Comparison of ENCODE assay signal across 26 cellular contexts in the genomic region with DNA sequence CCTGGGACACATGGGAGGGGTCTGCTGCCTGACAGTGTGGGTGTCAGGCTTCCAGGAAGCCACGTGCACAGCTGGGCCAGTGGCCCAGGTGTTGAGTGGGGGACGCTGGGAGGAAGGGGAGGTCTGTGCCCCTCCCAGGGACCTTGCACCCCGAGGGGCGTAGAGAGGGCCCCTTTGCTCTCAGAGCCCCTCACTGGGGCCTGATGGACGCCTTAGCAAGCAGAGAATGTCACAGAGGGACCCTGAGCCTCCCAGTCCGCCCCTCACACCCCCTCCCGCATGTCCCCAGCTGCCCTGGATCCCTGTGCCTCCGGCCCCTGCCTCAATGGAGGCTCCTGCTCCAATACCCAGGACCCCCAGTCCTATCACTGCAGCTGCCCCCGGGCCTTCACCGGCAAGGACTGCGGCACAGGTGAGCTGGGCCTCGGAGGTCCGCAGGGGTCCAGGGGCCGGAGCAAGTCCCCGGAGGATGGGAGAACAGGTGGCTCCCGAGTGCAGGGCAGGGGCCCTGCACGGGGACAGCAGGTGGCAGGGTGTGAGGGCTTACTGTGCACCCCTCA. TPM values are rescaled to one million over a fixed set of nuclear protein-coding genes. Genes with fewer than 3 reads are reported as not detected.
DNase-seq lines count a peak whose midpoint lies in the region; ATAC-seq, FAIRE-seq and TF ChIP-seq lines count a peak whose summit lies in the region.
"Had no signal": no experiment of that assay in that cellular context is flagged by ENCODE, and none has a peak within 500 bp of the region (broad histone marks: within the 10 kb centered on the region; RNA-seq: fewer than 3 reads in every experiment).

No MANE protein-coding gene starts in this region.

- H3K36me3 ChIP-seq in DOHH2 (ENCODE audit: control insufficient read depth, low read length) (no peaks in the 10 kb centered on the region), PC-9 (ENCODE audit: low read depth) (no peaks in the 10 kb centered on the region), HepG2 (replicated peaks in 1 of 2; ENCODE audit: control insufficient read depth in 1 of 2, insufficient read depth in 2 of 2, low read length in 2 of 2) (no peaks in the 10 kb centered on the region; a peak in 1 of 5 replicates), endodermal cell (ENCODE audit: control insufficient read depth, insufficient read depth, low read length) (no peaks in the 10 kb centered on the region)
- H3K36me3 ChIP-seq in CD8-positive, alpha-beta memory T cell (ENCODE audit: insufficient read depth, low read length): no peaks in the 10 kb centered on the region
- H3K36me3 ChIP-seq: esophagus muscularis mucosa, neural progenitor cell, tibial artery had no signal

- H3K4me2 ChIP-seq in A549: peak overlapping the region; percentile 58
- H3K4me2 ChIP-seq in DOHH2 (ENCODE audit: low read length): no peak overlapping the region
- H3K4me2 ChIP-seq in PC-9: no peak overlapping the region
- peak overlapping the region; percentile 96 for H3K4me2 ChIP-seq in HepG2 (ENCODE audit: low read depth, low read length)
- H3K4me2 ChIP-seq: hepatocyte, neural progenitor cell had no signal

- H3K9me3 ChIP-seq in A549 (no peaks in the 10 kb centered on the region), DOHH2 (ENCODE audit: control insufficient read depth, insufficient read depth, low read length) (no peaks in the 10 kb centered on the region), PC-9 (ENCODE audit: insufficient read depth, low read depth) (no peaks in the 10 kb centered on the region), HepG2 (ENCODE audit: low read length) (no peaks in the 10 kb centered on the region), endodermal cell (ENCODE audit: control insufficient read depth, low read length) (no peaks in the 10 kb centered on the region)
- no peaks in the 10 kb centered on the region for H3K9me3 ChIP-seq in CD8-positive, alpha-beta memory T cell (ENCODE audit: low read length)
- H3K9me3 ChIP-seq: mucosa of descending colon, tibial artery had no signal

- H3K27ac ChIP-seq in A549 (no peak overlapping the region), DOHH2 (ENCODE audit: low read depth, low read length) (no peak overlapping the region), PC-9 (no peak overlapping the region), HepG2 (ENCODE audit: extremely low read length, insufficient read depth, low read length) (no peak overlapping the region), endodermal cell (ENCODE audit: low read depth, low read length) (no peak overlapping the region)
- no peak overlapping the region for H3K27ac ChIP-seq in CD8-positive, alpha-beta memory T cell (ENCODE audit: low read depth, low read length)
- H3K27ac ChIP-seq: esophagus muscularis mucosa, hepatocyte, neural progenitor cell, tibial artery had no signal

- no peak for TF ChIP-seq POLR2A in A549 (IDR thresholded peaks at IDR 0.05; ENCODE audit: low read length)
- no peak for TF ChIP-seq POLR2A in HepG2 (IDR thresholded peaks at IDR 0.05; ENCODE audit: insufficient read depth in 1 of 2, low read depth in 2 of 2, low read length in 2 of 2)

- no peak overlapping the region for H3K27ac Mint-ChIP-seq in endodermal cell
- peak overlapping the region in 1 of 8 donors; percentile 38 for H3K27ac Mint-ChIP-seq in CD8-positive, alpha-beta memory T cell
- H3K27ac Mint-ChIP-seq: activated naive CD8-positive, alpha-beta T cell treated with anti-CD3 and anti-CD28 coated beads, Interleukin-2, amount 50 U/mL, for 24 hours; CD8-positive, alpha-beta T cell; effector memory CD8-positive, alpha-beta T cell; immature natural killer cell; neural progenitor cell; stimulated activated naive CD8-positive, alpha-beta T cell treated with anti-CD3 and anti-CD28 coated beads, Interleukin-15, amount 100 ng/mL, for 72 hours had no signal

- H3K4me1 Mint-ChIP-seq in endodermal cell: no peaks in the 10 kb centered on the region
- H3K4me1 Mint-ChIP-seq in CD8-positive, alpha-beta memory T cell: no peaks in the 10 kb centered on the region
- H3K4me1 Mint-ChIP-seq: activated naive CD8-positive, alpha-beta T cell treated with anti-CD3 and anti-CD28 coated beads, Interleukin-2, amount 50 U/mL, for 24 hours; immature natural killer cell; stimulated activated naive CD8-positive, alpha-beta T cell treated with anti-CD3 and anti-CD28 coated beads, Interleukin-15, amount 100 ng/mL, for 72 hours had no signal

- H3K9me2 ChIP-seq in DOHH2 (replicated peaks; ENCODE audit: control insufficient read depth, low read length) (no peaks in the 10 kb centered on the region), PC-9 (ENCODE audit: insufficient read depth) (no peaks in the 10 kb centered on the region)

- ATAC-seq in A549 (peak in 1 of 2 experiments; percentile 9; a peak in 2 of 6 replicates), HepG2 (no peak)

- H3K4me3 ChIP-seq in A549 (no peak overlapping the region), DOHH2 (ENCODE audit: low read length) (no peak overlapping the region), PC-9 (no peak overlapping the region), HepG2 (replicated peaks in 1 of 3; ENCODE audit: insufficient read depth in 1 of 3, low read depth in 2 of 3, low read length in 3 of 3) (peak overlapping the region in 1 of 3 experiments; percentile 71; a peak in 1 of 6 replicates), endodermal cell (ENCODE audit: low read length) (no peak overlapping the region)
- no peak overlapping the region for H3K4me3 ChIP-seq in CD8-positive, alpha-beta memory T cell (ENCODE audit: low read length)
- H3K4me3 ChIP-seq: esophagus muscularis mucosa, hepatocyte, mucosa of descending colon, neural progenitor cell, tibial artery had no signal

- POLR2A ChIA-PET in A549 (lab: Yijun Ruan, JAX): no interaction called here
- POLR2A ChIA-PET in PC-9 (lab: Charles Lee; ENCODE audit: unreplicated experiment): no interaction called here
- POLR2A ChIA-PET in HepG2 (lab: Yijun Ruan, JAX): interaction anchor here (1.9 to 3.5 kb wide), 2 partner anchors 89 to 98 kb away, joined by 6 to 22 read pairs; no protein-coding TSS in a partner anchor
- POLR2A ChIA-PET in CD8-positive, alpha-beta memory T cell (lab: Charles Lee): no interaction called here

- H3K9ac ChIP-seq in HepG2 (ENCODE audit: insufficient read depth, low read depth, low read length) (0 out of 2 replicates have a peak overlapping the region, but pooled peaks have one; percentile 75), endodermal cell (ENCODE audit: extremely low read depth, low read length, poor library complexity, severe bottlenecking) (no peak overlapping the region)
- H3K9ac ChIP-seq: neural progenitor cell had no signal

- intact Hi-C loops in PC-9 (cut with micrococcal nuclease; ENCODE audit: unreplicated experiment) (loop anchor here (1.0 to 5.0 kb wide), 4 partner anchors 37 to 251 kb away; no protein-coding TSS in a partner anchor), HepG2 (cut with micrococcal nuclease; ENCODE audit: unreplicated experiment) (loop anchor here (1.0 to 5.0 kb wide), 5 partner anchors 37 to 337 kb away; a partner anchor contains a TSS)

- H4K20me1 ChIP-seq in DOHH2 (ENCODE audit: control insufficient read depth, insufficient read depth, low read depth, low read length) (no peaks in the 10 kb centered on the region), PC-9 (ENCODE audit: insufficient read depth) (no peaks in the 10 kb centered on the region), HepG2 (ENCODE audit: insufficient read depth, low read length) (no peaks in the 10 kb centered on the region)

- no peaks in the 10 kb centered on the region for H3K79me2 ChIP-seq in DOHH2 (ENCODE audit: control insufficient read depth, low read length)
- no peaks in the 10 kb centered on the region for H3K79me2 ChIP-seq in PC-9 (ENCODE audit: low read depth)
- H3K79me2 ChIP-seq in HepG2 (ENCODE audit: insufficient read depth, low read length): no peaks in the 10 kb centered on the region
- H3K79me2 ChIP-seq: hepatocyte had no signal

- in situ Hi-C loops in HepG2 (cut with HindIII; ENCODE audit: extremely low pct_ligation_motif_present, low pct_unique_long_range_greater_than_20kb): no loop called here

- no peak for FAIRE-seq in A549 (lab: Jason Lieb, UNC)
- no peak for FAIRE-seq in HepG2 (lab: Jason Lieb, UNC)
- FAIRE-seq: G401.6 had no signal

- TF ChIP-seq CTCF in A549 (IDR thresholded peaks at IDR 0.05) (peak; percentile 10; the same call in 2 of the 3 replicates), DOHH2 (IDR thresholded peaks at IDR 0.05; ENCODE audit: low read depth, low read length, poor library complexity, severe bottlenecking) (peak; percentile 52), PC-9 (conservative IDR thresholded peaks at IDR 0.05) (peak; percentile 34; the same call in 1 of the 2 replicates), HepG2 (CRISPR knock-in tag; IDR thresholded peaks at IDR 0.05) (no peak), endodermal cell (conservative IDR thresholded peaks at IDR 0.05) (no peak)

- H3K4me1 ChIP-seq in A549 (peaks cover 6% of the 10 kb centered on the region; the same call in 1 of the 3 replicates), DOHH2 (ENCODE audit: control insufficient read depth, low read length) (no peaks in the 10 kb centered on the region), PC-9 (replicated peaks; ENCODE audit: insufficient read depth) (no peaks in the 10 kb centered on the region), HepG2 (ENCODE audit: insufficient read depth, low read length) (peaks cover 39% of the 10 kb centered on the region), endodermal cell (ENCODE audit: control insufficient read depth, insufficient read depth, low read length) (no peaks in the 10 kb centered on the region)
- no peaks in the 10 kb centered on the region for H3K4me1 ChIP-seq in CD8-positive, alpha-beta memory T cell (ENCODE audit: insufficient read depth, low read length)
- H3K4me1 ChIP-seq: neural progenitor cell had no signal

- H3K9me3 Mint-ChIP-seq in endodermal cell: no peaks in the 10 kb centered on the region
- no peaks in the 10 kb centered on the region for H3K9me3 Mint-ChIP-seq in CD8-positive, alpha-beta memory T cell
- H3K9me3 Mint-ChIP-seq: activated naive CD8-positive, alpha-beta T cell treated with anti-CD3 and anti-CD28 coated beads, Interleukin-2, amount 50 U/mL, for 24 hours; CD8-positive, alpha-beta T cell; effector memory CD8-positive, alpha-beta T cell; neural progenitor cell; stimulated activated naive CD8-positive, alpha-beta T cell treated with anti-CD3 and anti-CD28 coated beads, Interleukin-15, amount 100 ng/mL, for 72 hours had no signal

- no peak overlapping the region for H2AFZ ChIP-seq in PC-9
- H2AFZ ChIP-seq in HepG2 (ENCODE audit: low read length): no peak overlapping the region
- H2AFZ ChIP-seq: hepatocyte, neural progenitor cell had no signal

- H3K36me3 Mint-ChIP-seq in endodermal cell (ENCODE audit: low read depth): no peaks in the 10 kb centered on the region
- no peaks in the 10 kb centered on the region for H3K36me3 Mint-ChIP-seq in CD8-positive, alpha-beta memory T cell
- H3K36me3 Mint-ChIP-seq: CD8-positive, alpha-beta T cell; immature natural killer cell; neural progenitor cell had no signal

- H3K27me3 Mint-ChIP-seq in endodermal cell (ENCODE audit: insufficient read depth): no peaks in the 10 kb centered on the region
- no peaks in the 10 kb centered on the region for H3K27me3 Mint-ChIP-seq in CD8-positive, alpha-beta memory T cell
- H3K27me3 Mint-ChIP-seq: activated naive CD8-positive, alpha-beta T cell treated with anti-CD3 and anti-CD28 coated beads, Interleukin-2, amount 50 U/mL, for 24 hours; stimulated activated naive CD8-positive, alpha-beta T cell treated with anti-CD3 and anti-CD28 coated beads, Interleukin-15, amount 100 ng/mL, for 72 hours had no signal

- H3K4me3 Mint-ChIP-seq in endodermal cell: no peak overlapping the region
- no peak overlapping the region for H3K4me3 Mint-ChIP-seq in CD8-positive, alpha-beta memory T cell
- H3K4me3 Mint-ChIP-seq: activated naive CD8-positive, alpha-beta T cell treated with anti-CD3 and anti-CD28 coated beads, Interleukin-2, amount 50 U/mL, for 24 hours; CD8-positive, alpha-beta T cell; effector memory CD8-positive, alpha-beta T cell; immature natural killer cell; neural progenitor cell; stimulated activated naive CD8-positive, alpha-beta T cell treated with anti-CD3 and anti-CD28 coated beads, Interleukin-15, amount 100 ng/mL, for 72 hours had no signal

- CTCF ChIA-PET in A549 (lab: Yijun Ruan, JAX): interaction anchor here (0.7 to 4.5 kb wide), 34 partner anchors 9 to 338 kb away, joined by 3 to 30 read pairs (median 4); a partner anchor contains a TSS
- CTCF ChIA-PET in PC-9 (lab: Charles Lee): no interaction called here
- CTCF ChIA-PET in HepG2 (lab: Yijun Ruan, JAX; ENCODE audit: low intra/inter-chr PET ratio, low total read pairs): interaction anchor here (1.0 to 2.9 kb wide), 2 partner anchors 43 to 98 kb away, joined by 4 to 54 read pairs; no protein-coding TSS in a partner anchor
- CTCF ChIA-PET in CD8-positive, alpha-beta memory T cell (lab: Charles Lee): interaction anchor here (0.8 to 2.4 kb wide), 3 partner anchors 16 to 336 kb away, joined by 4 to 17 read pairs (median 4); no protein-coding TSS in a partner anchor

- H3K27me3 ChIP-seq in DOHH2 (ENCODE audit: control insufficient read depth, low read length) (no peaks in the 10 kb centered on the region), PC-9 (ENCODE audit: insufficient read depth, low read depth) (no peaks in the 10 kb centered on the region), HepG2 (ENCODE audit: control insufficient read depth in 1 of 2, insufficient read depth in 2 of 2, low read length in 2 of 2) (no peaks in the 10 kb centered on the region), endodermal cell (ENCODE audit: control insufficient read depth, insufficient read depth, low read length, poor library complexity, severe bottlenecking) (no peaks in the 10 kb centered on the region)
- H3K27me3 ChIP-seq in CD8-positive, alpha-beta memory T cell (ENCODE audit: insufficient read depth, low read length, poor library complexity, severe bottlenecking): no peaks in the 10 kb centered on the region
- H3K27me3 ChIP-seq: hepatocyte, neural progenitor cell, tibial artery had no signal

- BruUV-seq in PC-9 (replicated peaks; lab: Mats Ljungman, UMichigan): no TSS peak
- BruUV-seq in HepG2 (replicated peaks; lab: Mats Ljungman, UMichigan): no TSS peak

- DNase-seq in A549 (ENCODE audit: low read depth in 1 of 2, low spot score in 1 of 2): no peak
- DNase-seq in PC-9: no peak
- no peak for DNase-seq in HepG2 (ENCODE audit: low spot score)
- DNase-seq in midbrain (lab: John Stamatoyannopoulos, UW): no peak
- DNase-seq in endodermal cell: no peak
- DNase-seq in NCI-H524 treated with DMSO at 0.1 percent for 48 hours (lab: John Stamatoyannopoulos, UW): no peak
- DNase-seq in CD8-positive, alpha-beta memory T cell: no peak
- DNase-seq: DMS153, foreskin melanocyte, GOT3, NCI-H2029 treated with DMSO at 0.1 percent for 48 hours, NCI-H226, SIG-M5, tibial artery had no signal

- WGBS in A549 (ENCODE audit: missing lambda C conversion rate): no CpG with 5 or more reads among the region's 17 CpGs
- 71% methylated on average over 11 of the region's 17 CpGs for WGBS in HepG2 (ENCODE audit: low lambda C conversion rate)
- 80 to 82% methylated on average over 10 to 17 of the region's 17 CpGs for WGBS in endodermal cell (ENCODE audit: insufficient coverage in 1 of 2, insufficient read length in 1 of 2), 2 experiments

- TF ChIP-seq EP300 in A549 (IDR thresholded peaks at IDR 0.05): no peak
- TF ChIP-seq EP300 in HepG2 (IDR thresholded peaks at IDR 0.05; ENCODE audit: low read depth in 2 of 2, low read length in 2 of 2): no peak
- TF ChIP-seq EP300 in HepG2 (CRISPR knock-in tag; IDR thresholded peaks at IDR 0.05; ENCODE audit: borderline replicate concordance): no peak

- H3F3A ChIP-seq in DOHH2 (ENCODE audit: control insufficient read depth, insufficient read depth) (no peaks in the 10 kb centered on the region), PC-9 (ENCODE audit: insufficient read depth, low read depth) (no peaks in the 10 kb centered on the region)

- 0 out of 5 replicates have a peak, but pooled peaks of 1 of the 2 experiments have one; percentile 7 for TF ChIP-seq RAD21 in A549 (conservative IDR thresholded peaks at IDR 0.05 in 1 of 2, IDR thresholded peaks at IDR 0.05 in 1 of 2)
- no peak for TF ChIP-seq RAD21 in HepG2 (CRISPR knock-in tag; IDR thresholded peaks at IDR 0.05)

RNA-seq across cellular contexts. Expression of a gene that starts 2.1 kb away (rescaled TPM):
- polyA plus RNA-seq in A549 (2011; rRNA removed) (0.09 TPM in 1 of 2 replicates, not detected in the other), A549 (2017; fragmentation: RNase III; extraction: RNeasy Plus Mini Kit Qiagen cat#74134 plus additional on column Dnase treatment) (0.20 to 0.25 TPM (median 0.24 TPM) in 3 replicates), HepG2 (2011; rRNA removed) (63.6 and 107 TPM in 2 replicates)
- 0.11 and 0.23 TPM in 2 replicates for polyA plus RNA-seq in A549 (2012; cell fraction: cytosol; rRNA removed)
- 2.8 and 4.1 TPM in 2 replicates for polyA plus RNA-seq in A549 (2012; cell fraction: nucleus; rRNA removed)
- polyA minus RNA-seq in A549 (2011; rRNA and poly(A)+ RNA removed): not detected in 2 replicates
- total RNA-seq in PC-9 (2021) (1.3 and 1.5 TPM in 2 replicates), HepG2 (2016; rRNA removed; fragmentation: Illumina TruSeq; extraction: Trizol) (0.98 and 8.5 TPM in 2 replicates), endodermal cell (under 1 TPM in 1 of 2 donors, not detected in 1; 0.46 TPM)
- 1.8 and 1.9 TPM in 2 replicates for total RNA-seq in HepG2 (2016; cell fraction: cytosol; rRNA removed; fragmentation: Illumina TruSeq; extraction: Trizol; ENCODE audit: low read depth)
- total RNA-seq in HepG2 (2016; cell fraction: insoluble cytoplasmic fraction; rRNA removed; fragmentation: Illumina TruSeq; extraction: Trizol): 1.2 and 9.0 TPM in 2 replicates
- total RNA-seq in HepG2 (2016; cell fraction: membrane; rRNA removed; fragmentation: Illumina TruSeq; extraction: Trizol): 1.4 and 1.8 TPM in 2 replicates
- 14.0 and 15.7 TPM in 2 replicates for total RNA-seq in HepG2 (2016; cell fraction: nucleus; rRNA removed; fragmentation: Illumina TruSeq; extraction: Trizol)
- 8.9 and 16.3 TPM in 2 replicates for polyA plus RNA-seq in HepG2 (2011; cell fraction: cytosol; rRNA removed)
- 1,761 and 2,041 TPM in 2 replicates for polyA plus RNA-seq in HepG2 (2011; cell fraction: nucleus; rRNA removed)
- 31.4 and 46.5 TPM in 2 replicates for polyA plus RNA-seq in HepG2 (2012)
- polyA plus RNA-seq in HepG2 (2016; cell fraction: cytosol; fragmentation: Illumina TruSeq; extraction: Trizol; ENCODE audit: low read depth): 1.9 and 2.1 TPM in 2 replicates
- 1.9 and 2.5 TPM in 2 replicates for polyA plus RNA-seq in HepG2 (2016; cell fraction: insoluble cytoplasmic fraction; fragmentation: Illumina TruSeq; extraction: Trizol; ENCODE audit: low read depth)
- polyA plus RNA-seq in HepG2 (2016; cell fraction: membrane; fragmentation: Illumina TruSeq; extraction: Trizol; ENCODE audit: low read depth): 1.6 and 2.1 TPM in 2 replicates
- 65.6 and 66.9 TPM in 2 replicates for polyA plus RNA-seq in HepG2 (2016; cell fraction: nucleus; fragmentation: Illumina TruSeq; extraction: Trizol; ENCODE audit: insufficient read depth, low read depth)
- 15.4 TPM in 1 of 2 replicates, not detected in the other for polyA minus RNA-seq in HepG2 (2011; rRNA and poly(A)+ RNA removed; ENCODE audit: low replicate concordance)
- polyA minus RNA-seq in HepG2 (2011; cell fraction: cytosol; rRNA and poly(A)+ RNA removed): 5.8 and 5.9 TPM in 2 replicates
- 43.4 and 57.3 TPM in 2 replicates for polyA minus RNA-seq in HepG2 (2011; cell fraction: nucleus; rRNA and poly(A)+ RNA removed)
- polyA plus RNA-seq in endodermal cell (2013, experiment 1 of 2): 0.93 TPM
- 0.50 TPM for polyA plus RNA-seq in endodermal cell (2013, experiment 2 of 2)
- total RNA-seq in CD8-positive, alpha-beta memory T cell: not detected
- not detected for polyA plus RNA-seq in CD8-positive, alpha-beta memory T cell
- total RNA-seq: CD8-positive, alpha-beta T cell; M059J had no signal
- polyA plus RNA-seq: immature natural killer cell had no signal

RNA-seq across cellular contexts. Expression of a gene that starts 19.3 kb away (rescaled TPM):
- polyA plus RNA-seq in A549 (2011; rRNA removed) (0.12 and 0.17 TPM in 2 replicates), A549 (2017; fragmentation: RNase III; extraction: RNeasy Plus Mini Kit Qiagen cat#74134 plus additional on column Dnase treatment) (0.15 to 0.21 TPM (median 0.21 TPM) in 3 replicates), HepG2 (2011; rRNA removed) (0.03 and 0.05 TPM in 2 replicates)
- 0.09 and 0.13 TPM in 2 replicates for polyA plus RNA-seq in A549 (2012; cell fraction: cytosol; rRNA removed)
- polyA plus RNA-seq in A549 (2012; cell fraction: nucleus; rRNA removed): 0.29 and 0.36 TPM in 2 replicates
- 0.10 and 0.17 TPM in 2 replicates for polyA minus RNA-seq in A549 (2011; rRNA and poly(A)+ RNA removed)
- total RNA-seq in PC-9 (2021) (7.1 and 7.6 TPM in 2 replicates), HepG2 (2016; rRNA removed; fragmentation: Illumina TruSeq; extraction: Trizol) (0.07 TPM in 1 of 2 replicates, not detected in the other), endodermal cell (1 to 10 TPM in 1 of 2 donors, under 1 TPM in 1; 0.38 to 1.3 TPM)
- total RNA-seq in HepG2 (2016; cell fraction: cytosol; rRNA removed; fragmentation: Illumina TruSeq; extraction: Trizol; ENCODE audit: low read depth): not detected in 2 replicates
- total RNA-seq in HepG2 (2016; cell fraction: insoluble cytoplasmic fraction; rRNA removed; fragmentation: Illumina TruSeq; extraction: Trizol): 0.04 TPM in 1 of 2 replicates, not detected in the other
- total RNA-seq in HepG2 (2016; cell fraction: membrane; rRNA removed; fragmentation: Illumina TruSeq; extraction: Trizol): 0.06 TPM in 1 of 2 replicates, not detected in the other
- not detected in 2 replicates for total RNA-seq in HepG2 (2016; cell fraction: nucleus; rRNA removed; fragmentation: Illumina TruSeq; extraction: Trizol)
- 0.05 and 0.08 TPM in 2 replicates for polyA plus RNA-seq in HepG2 (2011; cell fraction: cytosol; rRNA removed)
- 0.26 and 0.32 TPM in 2 replicates for polyA plus RNA-seq in HepG2 (2011; cell fraction: nucleus; rRNA removed)
- not detected in 2 replicates for polyA plus RNA-seq in HepG2 (2012)
- not detected in 2 replicates for polyA plus RNA-seq in HepG2 (2016; cell fraction: cytosol; fragmentation: Illumina TruSeq; extraction: Trizol; ENCODE audit: low read depth)
- polyA plus RNA-seq in HepG2 (2016; cell fraction: insoluble cytoplasmic fraction; fragmentation: Illumina TruSeq; extraction: Trizol; ENCODE audit: low read depth): 0.19 TPM in 1 of 2 replicates, not detected in the other
- not detected in 2 replicates for polyA plus RNA-seq in HepG2 (2016; cell fraction: membrane; fragmentation: Illumina TruSeq; extraction: Trizol; ENCODE audit: low read depth)
- not detected in 2 replicates for polyA plus RNA-seq in HepG2 (2016; cell fraction: nucleus; fragmentation: Illumina TruSeq; extraction: Trizol; ENCODE audit: insufficient read depth, low read depth)
- 0.38 TPM in 1 of 2 replicates, not detected in the other for polyA minus RNA-seq in HepG2 (2011; rRNA and poly(A)+ RNA removed; ENCODE audit: low replicate concordance)
- not detected in 2 replicates for polyA minus RNA-seq in HepG2 (2011; cell fraction: cytosol; rRNA and poly(A)+ RNA removed)
- not detected in 2 replicates for polyA minus RNA-seq in HepG2 (2011; cell fraction: nucleus; rRNA and poly(A)+ RNA removed)
- polyA plus RNA-seq in endodermal cell (2013, experiment 1 of 2): 0.46 TPM
- polyA plus RNA-seq in endodermal cell (2013, experiment 2 of 2): 1.0 TPM
- not detected for total RNA-seq in CD8-positive, alpha-beta memory T cell
- polyA plus RNA-seq in CD8-positive, alpha-beta memory T cell: not detected
- total RNA-seq: CD8-positive, alpha-beta T cell had no signal

Comparison
In these comparisons a context has a peak if more than half of its experiments do, and no peak if none do; other contexts are left out.
1. H3K4me2 ChIP-seq: peak in A549 (single experiment) and HepG2 (single experiment); none in DOHH2 (single experiment) and PC-9 (single experiment).
2. CTCF ChIP-seq: peak in A549 (single experiment), DOHH2 (single experiment) and PC-9 (single experiment); none in HepG2 (single experiment) and endodermal cell (single experiment).